In the genomic region with DNA sequence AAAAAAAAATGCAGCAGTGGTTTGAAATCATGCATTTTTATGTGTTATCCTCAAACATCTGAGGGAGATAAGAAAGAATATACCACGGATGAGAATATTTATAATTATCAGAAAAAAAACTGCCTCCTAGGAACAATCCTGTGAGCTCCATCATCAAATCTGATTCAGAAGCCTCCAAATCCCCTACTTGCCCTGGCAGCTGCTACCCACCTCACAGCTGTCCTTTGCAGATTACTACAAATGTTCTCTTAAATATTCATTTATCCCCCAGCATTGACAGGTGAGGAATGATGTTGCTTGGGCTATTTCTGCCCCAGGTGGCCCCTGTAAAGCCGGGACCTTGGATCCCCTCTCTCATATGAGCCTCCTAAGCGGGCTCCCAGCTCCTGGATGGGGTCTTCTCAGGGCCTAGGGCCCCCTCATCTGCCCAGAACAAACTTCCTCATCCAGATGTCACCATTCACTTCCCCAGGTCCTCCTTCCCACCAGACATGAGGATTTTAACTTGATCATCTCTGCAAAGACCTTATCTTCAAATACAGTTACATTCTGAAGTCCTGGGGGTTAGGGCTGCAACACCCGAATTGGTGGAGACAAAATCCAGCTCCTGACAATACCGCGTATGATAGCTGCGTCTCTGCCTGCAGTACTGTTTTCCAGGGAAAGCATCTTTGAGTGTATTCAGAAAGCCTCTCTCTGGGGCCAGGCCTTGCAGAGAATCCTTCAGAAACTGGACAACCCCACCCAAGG, we compare ENCODE assay signal across 2 cellular contexts.
A peak's percentile ranks its signal among the peaks of the same experiment; 100 is the strongest.
TF ChIP-seq lines count a peak whose summit lies in the region.

No MANE protein-coding gene starts in this region.

TF ChIP-seq in SK-N-SH, 30 proteins besides CTCF, POLR2A, EP300 and RAD21 (continued from another document):
- TF ChIP-seq EZH2phosphoT487 (IDR thresholded peaks at IDR 0.05; ENCODE audit: borderline replicate concordance, low read depth), result no peak
- TF ChIP-seq RCOR1 (IDR thresholded peaks at IDR 0.05; ENCODE audit: low read length), result peak; percentile 26; the same call in 1 of the 2 replicates

TF ChIP-seq in SK-N-SH treated with all-trans-retinoic acid at 6 μM for 48 hours, 23 proteins besides CTCF, POLR2A, EP300 and RAD21 (continued from another document):
- TF ChIP-seq, protein P1, sequence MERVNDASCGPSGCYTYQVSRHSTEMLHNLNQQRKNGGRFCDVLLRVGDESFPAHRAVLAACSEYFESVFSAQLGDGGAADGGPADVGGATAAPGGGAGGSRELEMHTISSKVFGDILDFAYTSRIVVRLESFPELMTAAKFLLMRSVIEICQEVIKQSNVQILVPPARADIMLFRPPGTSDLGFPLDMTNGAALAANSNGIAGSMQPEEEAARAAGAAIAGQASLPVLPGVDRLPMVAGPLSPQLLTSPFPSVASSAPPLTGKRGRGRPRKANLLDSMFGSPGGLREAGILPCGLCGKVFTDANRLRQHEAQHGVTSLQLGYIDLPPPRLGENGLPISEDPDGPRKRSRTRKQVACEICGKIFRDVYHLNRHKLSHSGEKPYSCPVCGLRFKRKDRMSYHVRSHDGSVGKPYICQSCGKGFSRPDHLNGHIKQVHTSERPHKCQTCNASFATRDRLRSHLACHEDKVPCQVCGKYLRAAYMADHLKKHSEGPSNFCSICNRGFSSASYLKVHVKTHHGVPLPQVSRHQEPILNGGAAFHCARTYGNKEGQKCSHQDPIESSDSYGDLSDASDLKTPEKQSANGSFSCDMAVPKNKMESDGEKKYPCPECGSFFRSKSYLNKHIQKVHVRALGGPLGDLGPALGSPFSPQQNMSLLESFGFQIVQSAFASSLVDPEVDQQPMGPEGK (CRISPR knock-in tag; IDR thresholded peaks at IDR 0.05; ENCODE audit: borderline replicate concordance), result no peak
- TF ChIP-seq ZNF8 (CRISPR knock-in tag; IDR thresholded peaks at IDR 0.05) (no peak), TOX (CRISPR knock-in tag; IDR thresholded peaks at IDR 0.05; ENCODE audit: borderline replicate concordance) (no peak), SNAI2 (CRISPR knock-in tag; IDR thresholded peaks at IDR 0.05) (no peak), TCF4 (CRISPR knock-in tag; IDR thresholded peaks at IDR 0.05; ENCODE audit: borderline replicate concordance) (no peak), ZNF70 (CRISPR knock-in tag; IDR thresholded peaks at IDR 0.05) (no peak)
